In the genomic region with DNA sequence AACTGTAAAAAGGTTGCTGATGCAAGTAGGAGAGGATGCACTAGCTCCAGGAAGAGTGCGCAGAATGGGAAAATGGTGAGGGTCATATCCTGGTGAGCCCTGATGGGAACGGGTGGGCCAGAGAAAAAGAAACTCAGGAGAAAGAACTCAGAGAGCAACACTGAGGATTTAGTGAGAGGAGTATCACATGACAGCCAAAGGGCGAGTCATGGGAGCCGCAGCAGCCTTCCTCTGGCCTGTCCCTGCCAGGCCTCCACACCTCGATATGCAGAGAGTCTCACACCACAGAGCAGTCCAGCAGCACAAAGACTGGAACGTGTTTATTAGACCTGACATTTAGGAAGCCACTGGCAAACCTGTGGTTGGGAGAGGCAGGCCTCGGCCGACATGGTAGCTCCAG, we compare ENCODE assay signal across 1 cellular context.
TF ChIP-seq lines count a peak whose summit lies in the region.

No MANE protein-coding gene starts in this region.

TF ChIP-seq in GM23338, 12 proteins besides CTCF, POLR2A, EP300 and RAD21 (continued from another document):
- TF ChIP-seq, protein P1, sequence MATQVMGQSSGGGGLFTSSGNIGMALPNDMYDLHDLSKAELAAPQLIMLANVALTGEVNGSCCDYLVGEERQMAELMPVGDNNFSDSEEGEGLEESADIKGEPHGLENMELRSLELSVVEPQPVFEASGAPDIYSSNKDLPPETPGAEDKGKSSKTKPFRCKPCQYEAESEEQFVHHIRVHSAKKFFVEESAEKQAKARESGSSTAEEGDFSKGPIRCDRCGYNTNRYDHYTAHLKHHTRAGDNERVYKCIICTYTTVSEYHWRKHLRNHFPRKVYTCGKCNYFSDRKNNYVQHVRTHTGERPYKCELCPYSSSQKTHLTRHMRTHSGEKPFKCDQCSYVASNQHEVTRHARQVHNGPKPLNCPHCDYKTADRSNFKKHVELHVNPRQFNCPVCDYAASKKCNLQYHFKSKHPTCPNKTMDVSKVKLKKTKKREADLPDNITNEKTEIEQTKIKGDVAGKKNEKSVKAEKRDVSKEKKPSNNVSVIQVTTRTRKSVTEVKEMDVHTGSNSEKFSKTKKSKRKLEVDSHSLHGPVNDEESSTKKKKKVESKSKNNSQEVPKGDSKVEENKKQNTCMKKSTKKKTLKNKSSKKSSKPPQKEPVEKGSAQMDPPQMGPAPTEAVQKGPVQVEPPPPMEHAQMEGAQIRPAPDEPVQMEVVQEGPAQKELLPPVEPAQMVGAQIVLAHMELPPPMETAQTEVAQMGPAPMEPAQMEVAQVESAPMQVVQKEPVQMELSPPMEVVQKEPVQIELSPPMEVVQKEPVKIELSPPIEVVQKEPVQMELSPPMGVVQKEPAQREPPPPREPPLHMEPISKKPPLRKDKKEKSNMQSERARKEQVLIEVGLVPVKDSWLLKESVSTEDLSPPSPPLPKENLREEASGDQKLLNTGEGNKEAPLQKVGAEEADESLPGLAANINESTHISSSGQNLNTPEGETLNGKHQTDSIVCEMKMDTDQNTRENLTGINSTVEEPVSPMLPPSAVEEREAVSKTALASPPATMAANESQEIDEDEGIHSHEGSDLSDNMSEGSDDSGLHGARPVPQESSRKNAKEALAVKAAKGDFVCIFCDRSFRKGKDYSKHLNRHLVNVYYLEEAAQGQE (IDR thresholded peaks at IDR 0.05; ENCODE audit: unreplicated experiment), result no peak
- TF ChIP-seq JUNB (IDR thresholded peaks at IDR 0.05; ENCODE audit: unreplicated experiment) (no peak), ZNF331 (CRISPR knock-in tag; IDR thresholded peaks at IDR 0.05; ENCODE audit: low read depth) (no peak), EZH2 (IDR thresholded peaks at IDR 0.05; ENCODE audit: low read depth, unreplicated experiment) (no peak), STAT1 (IDR thresholded peaks at IDR 0.05; ENCODE audit: unreplicated experiment) (no peak), POLR2AphosphoS5 (IDR thresholded peaks at IDR 0.05; ENCODE audit: low read depth) (no peak), CREB1 (CRISPR knock-in tag; IDR thresholded peaks at IDR 0.05; ENCODE audit: low read depth) (no peak), EZH2phosphoT487 (IDR thresholded peaks at IDR 0.05; ENCODE audit: unreplicated experiment) (no peak), ZNF114 (CRISPR knock-in tag; IDR thresholded peaks at IDR 0.05) (no peak)
- TF ChIP-seq, protein P2, sequence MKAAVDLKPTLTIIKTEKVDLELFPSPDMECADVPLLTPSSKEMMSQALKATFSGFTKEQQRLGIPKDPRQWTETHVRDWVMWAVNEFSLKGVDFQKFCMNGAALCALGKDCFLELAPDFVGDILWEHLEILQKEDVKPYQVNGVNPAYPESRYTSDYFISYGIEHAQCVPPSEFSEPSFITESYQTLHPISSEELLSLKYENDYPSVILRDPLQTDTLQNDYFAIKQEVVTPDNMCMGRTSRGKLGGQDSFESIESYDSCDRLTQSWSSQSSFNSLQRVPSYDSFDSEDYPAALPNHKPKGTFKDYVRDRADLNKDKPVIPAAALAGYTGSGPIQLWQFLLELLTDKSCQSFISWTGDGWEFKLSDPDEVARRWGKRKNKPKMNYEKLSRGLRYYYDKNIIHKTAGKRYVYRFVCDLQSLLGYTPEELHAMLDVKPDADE (IDR thresholded peaks at IDR 0.05), result no peak
- TF ChIP-seq, protein P3, sequence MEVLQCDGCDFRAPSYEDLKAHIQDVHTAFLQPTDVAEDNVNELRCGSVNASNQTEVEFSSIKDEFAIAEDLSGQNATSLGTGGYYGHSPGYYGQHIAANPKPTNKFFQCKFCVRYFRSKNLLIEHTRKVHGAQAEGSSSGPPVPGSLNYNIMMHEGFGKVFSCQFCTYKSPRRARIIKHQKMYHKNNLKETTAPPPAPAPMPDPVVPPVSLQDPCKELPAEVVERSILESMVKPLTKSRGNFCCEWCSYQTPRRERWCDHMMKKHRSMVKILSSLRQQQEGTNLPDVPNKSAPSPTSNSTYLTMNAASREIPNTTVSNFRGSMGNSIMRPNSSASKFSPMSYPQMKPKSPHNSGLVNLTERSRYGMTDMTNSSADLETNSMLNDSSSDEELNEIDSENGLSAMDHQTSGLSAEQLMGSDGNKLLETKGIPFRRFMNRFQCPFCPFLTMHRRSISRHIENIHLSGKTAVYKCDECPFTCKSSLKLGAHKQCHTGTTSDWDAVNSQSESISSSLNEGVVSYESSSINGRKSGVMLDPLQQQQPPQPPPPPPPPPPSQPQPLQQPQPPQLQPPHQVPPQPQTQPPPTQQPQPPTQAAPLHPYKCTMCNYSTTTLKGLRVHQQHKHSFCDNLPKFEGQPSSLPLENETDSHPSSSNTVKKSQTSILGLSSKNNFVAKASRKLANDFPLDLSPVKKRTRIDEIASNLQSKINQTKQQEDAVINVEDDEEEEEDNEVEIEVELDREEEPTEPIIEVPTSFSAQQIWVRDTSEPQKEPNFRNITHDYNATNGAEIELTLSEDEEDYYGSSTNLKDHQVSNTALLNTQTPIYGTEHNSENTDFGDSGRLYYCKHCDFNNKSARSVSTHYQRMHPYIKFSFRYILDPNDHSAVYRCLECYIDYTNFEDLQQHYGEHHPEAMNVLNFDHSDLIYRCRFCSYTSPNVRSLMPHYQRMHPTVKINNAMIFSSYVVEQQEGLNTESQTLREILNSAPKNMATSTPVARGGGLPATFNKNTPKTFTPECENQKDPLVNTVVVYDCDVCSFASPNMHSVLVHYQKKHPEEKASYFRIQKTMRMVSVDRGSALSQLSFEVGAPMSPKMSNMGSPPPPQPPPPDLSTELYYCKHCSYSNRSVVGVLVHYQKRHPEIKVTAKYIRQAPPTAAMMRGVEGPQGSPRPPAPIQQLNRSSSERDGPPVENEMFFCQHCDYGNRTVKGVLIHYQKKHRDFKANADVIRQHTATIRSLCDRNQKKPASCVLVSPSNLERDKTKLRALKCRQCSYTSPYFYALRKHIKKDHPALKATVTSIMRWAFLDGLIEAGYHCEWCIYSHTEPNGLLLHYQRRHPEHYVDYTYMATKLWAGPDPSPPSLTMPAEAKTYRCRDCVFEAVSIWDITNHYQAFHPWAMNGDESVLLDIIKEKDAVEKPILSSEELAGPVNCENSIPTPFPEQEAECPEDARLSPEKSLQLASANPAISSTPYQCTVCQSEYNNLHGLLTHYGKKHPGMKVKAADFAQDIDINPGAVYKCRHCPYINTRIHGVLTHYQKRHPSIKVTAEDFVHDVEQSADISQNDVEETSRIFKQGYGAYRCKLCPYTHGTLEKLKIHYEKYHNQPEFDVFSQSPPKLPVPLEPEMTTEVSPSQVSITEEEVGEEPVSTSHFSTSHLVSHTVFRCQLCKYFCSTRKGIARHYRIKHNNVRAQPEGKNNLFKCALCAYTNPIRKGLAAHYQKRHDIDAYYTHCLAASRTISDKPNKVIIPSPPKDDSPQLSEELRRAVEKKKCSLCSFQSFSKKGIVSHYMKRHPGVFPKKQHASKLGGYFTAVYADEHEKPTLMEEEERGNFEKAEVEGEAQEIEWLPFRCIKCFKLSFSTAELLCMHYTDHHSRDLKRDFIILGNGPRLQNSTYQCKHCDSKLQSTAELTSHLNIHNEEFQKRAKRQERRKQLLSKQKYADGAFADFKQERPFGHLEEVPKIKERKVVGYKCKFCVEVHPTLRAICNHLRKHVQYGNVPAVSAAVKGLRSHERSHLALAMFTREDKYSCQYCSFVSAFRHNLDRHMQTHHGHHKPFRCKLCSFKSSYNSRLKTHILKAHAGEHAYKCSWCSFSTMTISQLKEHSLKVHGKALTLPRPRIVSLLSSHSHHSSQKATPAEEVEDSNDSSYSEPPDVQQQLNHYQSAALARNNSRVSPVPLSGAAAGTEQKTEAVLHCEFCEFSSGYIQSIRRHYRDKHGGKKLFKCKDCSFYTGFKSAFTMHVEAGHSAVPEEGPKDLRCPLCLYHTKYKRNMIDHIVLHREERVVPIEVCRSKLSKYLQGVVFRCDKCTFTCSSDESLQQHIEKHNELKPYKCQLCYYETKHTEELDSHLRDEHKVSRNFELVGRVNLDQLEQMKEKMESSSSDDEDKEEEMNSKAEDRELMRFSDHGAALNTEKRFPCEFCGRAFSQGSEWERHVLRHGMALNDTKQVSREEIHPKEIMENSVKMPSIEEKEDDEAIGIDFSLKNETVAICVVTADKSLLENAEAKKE (CRISPR knock-in tag; IDR thresholded peaks at IDR 0.05), result no peak
